In genomic region chr14:58356268-58356667, GRCh38 we compare ENCODE assay signal across 28 cellular contexts. TPM values are rescaled to one million over a fixed set of nuclear protein-coding genes. Genes with fewer than 3 reads are reported as not detected.
"Had no signal": no experiment of that assay in that cellular context is flagged by ENCODE, and none has a peak within 500 bp of the region (broad histone marks: within the 10 kb centered on the region; RNA-seq: fewer than 3 reads in every experiment).

No MANE protein-coding gene starts in this region.

- H3K27ac Mint-ChIP-seq: nephron; stimulated activated naive B cell treated with anti-CD40 and anti-IgM and Interleukin-4, amounts not matched to agents 10 μg/mL and 1 μg/mL and 100 μg/mL, for 72 hours had no signal

- H3K4me1 Mint-ChIP-seq: nephron had no signal

- H3K9me3 Mint-ChIP-seq: dendritic cell treated with granulocyte-macrophage colony-stimulating factor and Interleukin-4, amounts not matched to agents 40 ng/mL and 50 ng/mL, for 4 days; effector memory CD8-positive, alpha-beta T cell; naive B cell; nephron; stimulated activated naive B cell treated with anti-CD40 and anti-IgM and Interleukin-4, amounts not matched to agents 10 μg/mL and 1 μg/mL and 100 μg/mL, for 72 hours; stimulated activated naive CD8-positive, alpha-beta T cell treated with anti-CD3 and anti-CD28 coated beads, Interleukin-15, amount 100 ng/mL, for 72 hours had no signal

- H3K4me3 ChIP-seq: esophagus squamous epithelium, heart left ventricle, prostate gland, right lobe of liver, testis, tibial nerve, upper lobe of right lung, vagina had no signal

- H3K27me3 ChIP-seq: esophagus squamous epithelium, heart left ventricle, right lobe of liver, testis, tibial nerve, upper lobe of right lung, vagina had no signal

- DNase-seq: effector memory CD8-positive, alpha-beta T cell; esophagus squamous epithelium; heart left ventricle; hypothalamus; kidney glomerular epithelial cell; naive B cell; occipital lobe; retina; right lobe of liver; stimulated activated CD4-positive, alpha-beta T cell treated with anti-CD3 and anti-CD28 coated beads, Interleukin-2, amount 100 ng/mL, for 24 hours; stimulated activated CD4-positive, alpha-beta T cell treated with anti-CD3 and anti-CD28 coated beads, Interleukin-4, amount 100 ng/mL, for 4 hours; stimulated activated naive B cell treated with anti-CD40 and anti-IgM and Interleukin-4, amounts not matched to agents 10 μg/mL and 1 μg/mL and 100 μg/mL, for 72 hours; stimulated activated naive CD8-positive, alpha-beta T cell treated with anti-CD3 and anti-CD28 coated beads, Interleukin-15, amount 100 ng/mL, for 72 hours; testis; upper lobe of right lung had no signal

- H3K9me3 ChIP-seq: esophagus squamous epithelium, heart left ventricle, prostate gland, right lobe of liver, testis, tibial nerve, upper lobe of right lung, vagina had no signal

- H3K4me3 Mint-ChIP-seq: dendritic cell treated with granulocyte-macrophage colony-stimulating factor and Interleukin-4, amounts not matched to agents 40 ng/mL and 50 ng/mL, for 4 days; effector memory CD8-positive, alpha-beta T cell; naive B cell; nephron; stimulated activated naive B cell treated with anti-CD40 and anti-IgM and Interleukin-4, amounts not matched to agents 10 μg/mL and 1 μg/mL and 100 μg/mL, for 72 hours; stimulated activated naive CD8-positive, alpha-beta T cell treated with anti-CD3 and anti-CD28 coated beads, Interleukin-15, amount 100 ng/mL, for 72 hours had no signal

- H3K27me3 Mint-ChIP-seq: dendritic cell treated with granulocyte-macrophage colony-stimulating factor and Interleukin-4, amounts not matched to agents 40 ng/mL and 50 ng/mL, for 4 days; effector memory CD8-positive, alpha-beta T cell; naive B cell; stimulated activated naive B cell treated with anti-CD40 and anti-IgM and Interleukin-4, amounts not matched to agents 10 μg/mL and 1 μg/mL and 100 μg/mL, for 72 hours; stimulated activated naive CD8-positive, alpha-beta T cell treated with anti-CD3 and anti-CD28 coated beads, Interleukin-15, amount 100 ng/mL, for 72 hours had no signal

- H3K27ac ChIP-seq: epithelial cell of prostate, esophagus squamous epithelium, parathyroid adenoma, prostate gland, right lobe of liver, testis, tibial nerve, upper lobe of right lung, vagina had no signal

- H3K4me1 ChIP-seq: parathyroid adenoma, prostate gland, right lobe of liver, testis had no signal

- H3K9ac ChIP-seq: parathyroid adenoma had no signal

- ATAC-seq: effector memory CD8-positive, alpha-beta T cell; heart left ventricle; right lobe of liver; stimulated activated naive B cell treated with anti-CD40 and anti-IgM and Interleukin-4, amounts not matched to agents 10 μg/mL and 1 μg/mL and 100 μg/mL, for 72 hours; stimulated activated naive CD8-positive, alpha-beta T cell treated with anti-CD3 and anti-CD28 coated beads, Interleukin-15, amount 100 ng/mL, for 72 hours; upper lobe of right lung had no signal

- H2AFZ ChIP-seq: parathyroid adenoma had no signal

RNA-seq across cellular contexts. Expression of gene TOMM20L, which starts 39.5 kb away (rescaled TPM):
- total RNA-seq: esophagus squamous epithelium, frontal cortex, glomerular endothelial cell, heart left ventricle, liver, lung microvascular endothelial cell, mucosa of gallbladder, occipital lobe, right lobe of liver, skeletal muscle tissue, upper lobe of right lung, vagina had no signal
- polyA plus RNA-seq: heart left ventricle, liver had no signal
